In genomic region chr19:41299755-41300089, GRCh38 we compare ENCODE assay signal across 8 cellular contexts. TPM values are rescaled to one million over a fixed set of nuclear protein-coding genes. Genes with fewer than 3 reads are reported as not detected.
DNase-seq lines count a peak whose midpoint lies in the region; ATAC-seq lines count a peak whose summit lies in the region.

No MANE protein-coding gene starts in this region.

- peak; percentile 53 for DNase-seq in EL
- peak; percentile 46 for DNase-seq in SK-MEL-5 (ENCODE audit: low read depth, low spot score)
- DNase-seq in epidermal melanocyte (ENCODE audit: insufficient read length, low spot score) = peak; percentile 82
- DNase-seq in pons (ENCODE audit: low spot score) = peak; percentile 40
- no peak for DNase-seq in NCI-H1694 (lab: John Stamatoyannopoulos, UW)

- ATAC-seq in HG02678 (IDR thresholded peaks at IDR 0.05; ENCODE audit: unreplicated experiment) (no peak), GM19035 (IDR thresholded peaks at IDR 0.05; ENCODE audit: unreplicated experiment) (no peak), esophagus mucosa (no peak)

- in situ Hi-C loops in SK-MEL-5 (cut with HindIII; ENCODE audit: low pct_unique_long_range_greater_than_20kb, low sequenced_read_pairs) = no loop called here

RNA-seq across cellular contexts. Expression of gene CCDC97, which starts 10.2 kb away (rescaled TPM):
- 6.9 and 9.8 TPM in 2 replicates for total RNA-seq in SK-MEL-5 (2014; rRNA removed; shearing (Covaris generic))
- 19.3 and 27.0 TPM in 2 replicates for polyA plus RNA-seq in SK-MEL-5 (2015; cell fraction: cytosol; rRNA removed)
- polyA plus RNA-seq in SK-MEL-5 (2015; cell fraction: nucleus; rRNA removed) = 12.3 and 13.2 TPM in 2 replicates
- 19.3 TPM for total RNA-seq in esophagus mucosa

RNA-seq across cellular contexts. Expression of gene HNRNPUL1, which starts 35.5 kb away (rescaled TPM):
- total RNA-seq in SK-MEL-5 (2014; rRNA removed; shearing (Covaris generic)) = 56.4 and 59.7 TPM in 2 replicates
- 122 and 157 TPM in 2 replicates for polyA plus RNA-seq in SK-MEL-5 (2015; cell fraction: cytosol; rRNA removed)
- polyA plus RNA-seq in SK-MEL-5 (2015; cell fraction: nucleus; rRNA removed) = 58.9 and 77.8 TPM in 2 replicates
- total RNA-seq in esophagus mucosa = 116 TPM

RNA-seq across cellular contexts. Expression of gene TGFB1, which starts 54.0 kb away (rescaled TPM):
- 4.3 and 5.5 TPM in 2 replicates for total RNA-seq in SK-MEL-5 (2014; rRNA removed; shearing (Covaris generic))
- polyA plus RNA-seq in SK-MEL-5 (2015; cell fraction: cytosol; rRNA removed) = 54.9 and 68.3 TPM in 2 replicates
- 6.7 and 7.3 TPM in 2 replicates for polyA plus RNA-seq in SK-MEL-5 (2015; cell fraction: nucleus; rRNA removed)
- total RNA-seq in esophagus mucosa = 53.8 TPM
